20 cellular contexts compared by ENCODE assay signal in the genomic region with DNA sequence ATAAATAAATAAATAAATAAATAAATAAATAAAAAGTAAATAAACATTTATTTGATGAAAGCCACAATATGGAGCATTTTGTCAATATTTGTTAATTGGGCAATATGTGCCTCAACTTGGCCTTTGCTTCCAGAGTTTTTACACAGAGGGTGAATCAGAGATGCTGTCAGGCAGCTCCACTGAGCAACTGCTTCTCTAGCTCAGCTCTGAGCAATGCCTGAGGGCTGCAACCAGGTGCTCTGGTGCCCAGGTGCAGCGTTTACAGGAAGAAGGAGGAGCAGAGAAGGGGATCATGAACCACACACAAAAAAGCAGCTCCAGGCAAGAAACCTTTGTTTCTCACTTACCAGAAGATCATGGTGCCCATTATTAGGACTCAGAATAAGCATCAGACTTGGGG.
"Had no signal": no experiment of that assay in that cellular context is flagged by ENCODE, and none has a peak within 500 bp of the region (broad histone marks: within the 10 kb centered on the region; RNA-seq: fewer than 3 reads in every experiment).

No MANE protein-coding gene starts in this region.

- H3K27ac ChIP-seq: body of pancreas, esophagus squamous epithelium, lower lobe of right lung, prostate gland, right atrium auricular region, tibial nerve had no signal

- DNase-seq: activated CD4-positive, alpha-beta T cell treated with anti-CD3 and anti-CD28 coated beads, Interleukin-2, amount 50 U/mL, for 1 hour; activated CD4-positive, CD25-positive, alpha-beta regulatory T cell treated with anti-CD3 and anti-CD28 coated beads, Interleukin-2, amount 50 U/mL, for 72 hours; activated CD8-positive, alpha-beta memory T cell treated with anti-CD3 and anti-CD28 coated beads, Interleukin-2, amount 50 U/mL, for 4 hours; activated naive CD4-positive, alpha-beta T cell treated with anti-CD3 and anti-CD28 coated beads for 36 hours; activated T-cell treated with anti-CD3 and anti-CD28 coated beads, Interleukin-2, amount 50 U/mL, for 4 hours; body of pancreas; dermis blood vessel endothelial cell; effector memory CD8-positive, alpha-beta T cell; esophagus squamous epithelium; immature natural killer cell; left colon; lower lobe of right lung; naive thymus-derived CD8-positive, alpha-beta T cell; stimulated activated CD4-positive, alpha-beta T cell treated with anti-CD3 and anti-CD28 coated beads, Interleukin-12 subunit alpha, Interleukin-12 subunit beta, amount 100 ng/mL, for 4 hours; stimulated activated CD4-positive, alpha-beta T cell treated with anti-CD3 and anti-CD28 coated beads, Interleukin-1b, Interleukin-23, amount 100 ng/mL, for 48 hours; stimulated activated naive CD8-positive, alpha-beta T cell treated with anti-CD3 and anti-CD28 coated beads, Interleukin-15, Interleukin-2, amounts not matched to agents 100 U/mL and 50 U/mL, for 24 hours; substantia nigra had no signal

- H3K9me3 ChIP-seq: body of pancreas, esophagus squamous epithelium, lower lobe of right lung, prostate gland, right atrium auricular region, tibial nerve had no signal

- H3K27me3 ChIP-seq: body of pancreas, right atrium auricular region, tibial nerve had no signal

- H3K4me1 ChIP-seq: body of pancreas, esophagus squamous epithelium, lower lobe of right lung, prostate gland, tibial nerve had no signal

- H3K4me3 ChIP-seq: body of pancreas, esophagus squamous epithelium, lower lobe of right lung, prostate gland, right atrium auricular region, tibial nerve had no signal

- ATAC-seq: activated T-cell treated with anti-CD3 and anti-CD28 coated beads, Interleukin-2, amount 50 U/mL, for 4 hours; body of pancreas; effector memory CD8-positive, alpha-beta T cell; left colon; lower lobe of right lung; naive thymus-derived CD8-positive, alpha-beta T cell; stimulated activated naive CD8-positive, alpha-beta T cell treated with anti-CD3 and anti-CD28 coated beads, Interleukin-15, Interleukin-2, amounts not matched to agents 100 U/mL and 50 U/mL, for 24 hours had no signal

- H3K36me3 ChIP-seq: esophagus squamous epithelium, lower lobe of right lung, prostate gland, right atrium auricular region, tibial nerve had no signal
